ENCODE assay signal across 29 cellular contexts in genomic region chr20:61503106-61503505, GRCh38.
"Had no signal": no experiment of that assay in that cellular context is flagged by ENCODE, and none has a peak within 500 bp of the region (broad histone marks: within the 10 kb centered on the region; RNA-seq: fewer than 3 reads in every experiment).

No MANE protein-coding gene starts in this region.

- H3K9me3 Mint-ChIP-seq: nephron; neural progenitor cell; stimulated activated memory B cell treated with anti-CD40 and anti-IgM and Interleukin-4, amounts not matched to agents 10 μg/mL and 1 μg/mL and 100 μg/mL, for 72 hours; stimulated activated naive CD8-positive, alpha-beta T cell treated with anti-CD3 and anti-CD28 coated beads, Interleukin-15, amount 100 ng/mL, for 72 hours; type B pancreatic cell had no signal

- H2AFZ ChIP-seq: neural progenitor cell, parathyroid adenoma had no signal

- H3K4me3 Mint-ChIP-seq: natural killer cell; nephron; neural progenitor cell; stimulated activated memory B cell treated with anti-CD40 and anti-IgM and Interleukin-4, amounts not matched to agents 10 μg/mL and 1 μg/mL and 100 μg/mL, for 72 hours; stimulated activated naive CD8-positive, alpha-beta T cell treated with anti-CD3 and anti-CD28 coated beads, Interleukin-15, amount 100 ng/mL, for 72 hours; type B pancreatic cell had no signal

- H3K4me1 Mint-ChIP-seq: natural killer cell; nephron; stimulated activated memory B cell treated with anti-CD40 and anti-IgM and Interleukin-4, amounts not matched to agents 10 μg/mL and 1 μg/mL and 100 μg/mL, for 72 hours; stimulated activated naive CD8-positive, alpha-beta T cell treated with anti-CD3 and anti-CD28 coated beads, Interleukin-15, amount 100 ng/mL, for 72 hours had no signal

- ATAC-seq: natural killer cell; psoas muscle; right cardiac atrium; right lobe of liver; stimulated activated memory B cell treated with anti-CD40 and anti-IgM and Interleukin-4, amounts not matched to agents 10 μg/mL and 1 μg/mL and 100 μg/mL, for 72 hours; stimulated activated naive CD8-positive, alpha-beta T cell treated with anti-CD3 and anti-CD28 coated beads, Interleukin-15, amount 100 ng/mL, for 72 hours; stimulated activated naive CD8-positive, alpha-beta T cell treated with anti-CD3 and anti-CD28 coated beads, Interleukin-15, Interleukin-2, amounts not matched to agents 100 U/mL and 50 U/mL, for 24 hours; upper lobe of right lung had no signal

- H3K4me3 ChIP-seq: neural progenitor cell, ovary, psoas muscle, right lobe of liver, sigmoid colon, suprapubic skin, testis, tibial artery, transverse colon, upper lobe of right lung, uterus had no signal

- H3K4me1 ChIP-seq: parathyroid adenoma, psoas muscle, right lobe of liver, sigmoid colon, suprapubic skin, testis, tibial artery, transverse colon, upper lobe of right lung, uterus had no signal

- FAIRE-seq: small intestine had no signal

- H3K36me3 ChIP-seq: neural progenitor cell, ovary, right lobe of liver, sigmoid colon, suprapubic skin, tibial artery, transverse colon, upper lobe of right lung, uterus had no signal

- H3K9ac ChIP-seq: neural progenitor cell, parathyroid adenoma had no signal

- H3K9me3 ChIP-seq: ovary, psoas muscle, right lobe of liver, suprapubic skin, testis, tibial artery, transverse colon, upper lobe of right lung, uterus had no signal

- H3K4me2 ChIP-seq: neural progenitor cell had no signal

- H3K79me2 ChIP-seq: parathyroid adenoma had no signal

- DNase-seq: natural killer cell; occipital lobe; ovary; posterior cingulate gyrus; psoas muscle; right cardiac atrium; right lobe of liver; sigmoid colon; small intestine; stimulated activated CD4-positive, alpha-beta T cell treated with anti-CD3 and anti-CD28 coated beads, Interleukin-15, amount 100 ng/mL, for 24 hours; stimulated activated CD4-positive, alpha-beta T cell treated with anti-CD3 and anti-CD28 coated beads, Interleukin-2, amount 100 ng/mL, for 24 hours; stimulated activated CD4-positive, alpha-beta T cell treated with anti-CD3 and anti-CD28 coated beads, Interleukin-2, amount 100 ng/mL, for 48 hours; stimulated activated CD4-positive, alpha-beta T cell treated with anti-CD3 and anti-CD28 coated beads, Interleukin-4, amount 100 ng/mL, for 24 hours; stimulated activated naive CD4-positive, alpha-beta T cell; stimulated activated naive CD8-positive, alpha-beta T cell treated with anti-CD3 and anti-CD28 coated beads, Interleukin-15, amount 100 ng/mL, for 72 hours; stimulated activated naive CD8-positive, alpha-beta T cell treated with anti-CD3 and anti-CD28 coated beads, Interleukin-15, Interleukin-2, amounts not matched to agents 100 U/mL and 50 U/mL, for 24 hours; substantia nigra; testis; tibial artery; transverse colon; upper lobe of right lung; uterus had no signal

- H3K27ac ChIP-seq: neural progenitor cell, ovary, parathyroid adenoma, psoas muscle, right lobe of liver, sigmoid colon, suprapubic skin, testis, tibial artery, transverse colon, upper lobe of right lung, uterus had no signal

- H3K27me3 Mint-ChIP-seq: stimulated activated memory B cell treated with anti-CD40 and anti-IgM and Interleukin-4, amounts not matched to agents 10 μg/mL and 1 μg/mL and 100 μg/mL, for 72 hours had no signal

- H3K36me3 Mint-ChIP-seq: natural killer cell; stimulated activated memory B cell treated with anti-CD40 and anti-IgM and Interleukin-4, amounts not matched to agents 10 μg/mL and 1 μg/mL and 100 μg/mL, for 72 hours; type B pancreatic cell had no signal

- H3K27ac Mint-ChIP-seq: natural killer cell; nephron; neural progenitor cell; progenitor cell of endocrine pancreas; stimulated activated memory B cell treated with anti-CD40 and anti-IgM and Interleukin-4, amounts not matched to agents 10 μg/mL and 1 μg/mL and 100 μg/mL, for 72 hours; type B pancreatic cell had no signal

- H3K27me3 ChIP-seq: ovary, right lobe of liver, testis, transverse colon, uterus had no signal
